In the genomic region with DNA sequence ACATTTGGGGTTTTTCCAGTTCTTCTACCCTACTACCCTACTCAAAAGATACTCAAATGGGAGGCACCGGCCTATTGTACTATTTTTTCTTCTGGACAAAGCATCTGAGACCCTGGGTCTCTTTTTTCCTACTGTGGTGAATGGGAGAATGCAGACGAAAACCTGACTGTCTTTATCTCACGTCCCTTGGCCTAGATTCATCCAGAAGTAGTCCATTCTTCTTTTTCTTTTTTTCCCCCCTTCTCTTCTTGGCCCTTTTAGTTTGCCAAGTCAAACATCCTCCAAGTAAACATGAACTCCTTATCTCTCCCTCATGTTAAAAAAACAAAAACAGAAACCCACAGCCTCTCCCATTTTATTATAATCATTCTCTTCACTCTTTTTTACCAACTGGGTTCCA, we compare ENCODE assay signal across 1 cellular context.
TF ChIP-seq lines count a peak whose summit lies in the region.

No MANE protein-coding gene starts in this region.

TF ChIP-seq in SK-N-SH, 30 proteins besides CTCF, POLR2A, EP300 and RAD21 (continued from another document):
- TF ChIP-seq, protein P1, sequence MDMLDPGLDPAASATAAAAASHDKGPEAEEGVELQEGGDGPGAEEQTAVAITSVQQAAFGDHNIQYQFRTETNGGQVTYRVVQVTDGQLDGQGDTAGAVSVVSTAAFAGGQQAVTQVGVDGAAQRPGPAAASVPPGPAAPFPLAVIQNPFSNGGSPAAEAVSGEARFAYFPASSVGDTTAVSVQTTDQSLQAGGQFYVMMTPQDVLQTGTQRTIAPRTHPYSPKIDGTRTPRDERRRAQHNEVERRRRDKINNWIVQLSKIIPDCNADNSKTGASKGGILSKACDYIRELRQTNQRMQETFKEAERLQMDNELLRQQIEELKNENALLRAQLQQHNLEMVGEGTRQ (IDR thresholded peaks at IDR 0.05; ENCODE audit: borderline replicate concordance, low read depth, low read length) = no peak
- TF ChIP-seq MEF2A (IDR thresholded peaks at IDR 0.05; ENCODE audit: borderline replicate concordance, low read depth) (no peak), MXI1 (IDR thresholded peaks at IDR 0.05; ENCODE audit: low read depth, low read length) (no peak), FOXM1 (IDR thresholded peaks at IDR 0.05; ENCODE audit: low read depth) (no peak)
- TF ChIP-seq, protein P2, sequence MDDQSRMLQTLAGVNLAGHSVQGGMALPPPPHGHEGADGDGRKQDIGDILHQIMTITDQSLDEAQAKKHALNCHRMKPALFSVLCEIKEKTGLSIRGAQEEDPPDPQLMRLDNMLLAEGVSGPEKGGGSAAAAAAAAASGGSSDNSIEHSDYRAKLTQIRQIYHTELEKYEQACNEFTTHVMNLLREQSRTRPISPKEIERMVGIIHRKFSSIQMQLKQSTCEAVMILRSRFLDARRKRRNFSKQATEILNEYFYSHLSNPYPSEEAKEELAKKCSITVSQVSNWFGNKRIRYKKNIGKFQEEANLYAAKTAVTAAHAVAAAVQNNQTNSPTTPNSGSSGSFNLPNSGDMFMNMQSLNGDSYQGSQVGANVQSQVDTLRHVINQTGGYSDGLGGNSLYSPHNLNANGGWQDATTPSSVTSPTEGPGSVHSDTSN (IDR thresholded peaks at IDR 0.05) = no peak
- TF ChIP-seq, protein P3, sequence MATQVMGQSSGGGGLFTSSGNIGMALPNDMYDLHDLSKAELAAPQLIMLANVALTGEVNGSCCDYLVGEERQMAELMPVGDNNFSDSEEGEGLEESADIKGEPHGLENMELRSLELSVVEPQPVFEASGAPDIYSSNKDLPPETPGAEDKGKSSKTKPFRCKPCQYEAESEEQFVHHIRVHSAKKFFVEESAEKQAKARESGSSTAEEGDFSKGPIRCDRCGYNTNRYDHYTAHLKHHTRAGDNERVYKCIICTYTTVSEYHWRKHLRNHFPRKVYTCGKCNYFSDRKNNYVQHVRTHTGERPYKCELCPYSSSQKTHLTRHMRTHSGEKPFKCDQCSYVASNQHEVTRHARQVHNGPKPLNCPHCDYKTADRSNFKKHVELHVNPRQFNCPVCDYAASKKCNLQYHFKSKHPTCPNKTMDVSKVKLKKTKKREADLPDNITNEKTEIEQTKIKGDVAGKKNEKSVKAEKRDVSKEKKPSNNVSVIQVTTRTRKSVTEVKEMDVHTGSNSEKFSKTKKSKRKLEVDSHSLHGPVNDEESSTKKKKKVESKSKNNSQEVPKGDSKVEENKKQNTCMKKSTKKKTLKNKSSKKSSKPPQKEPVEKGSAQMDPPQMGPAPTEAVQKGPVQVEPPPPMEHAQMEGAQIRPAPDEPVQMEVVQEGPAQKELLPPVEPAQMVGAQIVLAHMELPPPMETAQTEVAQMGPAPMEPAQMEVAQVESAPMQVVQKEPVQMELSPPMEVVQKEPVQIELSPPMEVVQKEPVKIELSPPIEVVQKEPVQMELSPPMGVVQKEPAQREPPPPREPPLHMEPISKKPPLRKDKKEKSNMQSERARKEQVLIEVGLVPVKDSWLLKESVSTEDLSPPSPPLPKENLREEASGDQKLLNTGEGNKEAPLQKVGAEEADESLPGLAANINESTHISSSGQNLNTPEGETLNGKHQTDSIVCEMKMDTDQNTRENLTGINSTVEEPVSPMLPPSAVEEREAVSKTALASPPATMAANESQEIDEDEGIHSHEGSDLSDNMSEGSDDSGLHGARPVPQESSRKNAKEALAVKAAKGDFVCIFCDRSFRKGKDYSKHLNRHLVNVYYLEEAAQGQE (IDR thresholded peaks at IDR 0.05; ENCODE audit: low read depth, low read length) = no peak
